In genomic region chr3:99529265-99529664, GRCh38 we compare ENCODE assay signal across 16 cellular contexts.
A peak's percentile ranks its signal among the peaks of the same experiment; 100 is the strongest.
DNase-seq lines count a peak whose midpoint lies in the region; ATAC-seq, FAIRE-seq and TF ChIP-seq lines count a peak whose summit lies in the region.
"Had no signal": no experiment of that assay in that cellular context is flagged by ENCODE, and none has a peak within 500 bp of the region (broad histone marks: within the 10 kb centered on the region; RNA-seq: fewer than 3 reads in every experiment).

No MANE protein-coding gene starts in this region.

- H4K20me1 ChIP-seq in GM23248 (ENCODE audit: insufficient read depth): no peaks in the 10 kb centered on the region
- H4K20me1 ChIP-seq in PC-3 (ENCODE audit: low read length): no peaks in the 10 kb centered on the region
- no peaks in the 10 kb centered on the region for H4K20me1 ChIP-seq in HepG2 (ENCODE audit: insufficient read depth, low read length)
- H4K20me1 ChIP-seq: BLaER1 had no signal

- H2AFZ ChIP-seq in GM23248 (no peak overlapping the region), PC-3 (ENCODE audit: low read length) (no peak overlapping the region), parathyroid adenoma (peak overlapping the region; percentile 56), HepG2 (ENCODE audit: low read length) (no peak overlapping the region)

- TF ChIP-seq EP300 in HepG2 (IDR thresholded peaks at IDR 0.05; ENCODE audit: low read depth in 2 of 2, low read length in 2 of 2) (no peak), HepG2 (CRISPR knock-in tag; IDR thresholded peaks at IDR 0.05; ENCODE audit: borderline replicate concordance) (no peak)

- CTCF ChIA-PET in PC-3 (lab: Charles Lee) (interaction anchor here (0.6 kb wide), 1 partner anchor 89 kb away, joined by 3 read pairs; no protein-coding TSS in a partner anchor), HepG2 (lab: Yijun Ruan, JAX; ENCODE audit: low intra/inter-chr PET ratio, low total read pairs) (no interaction called here)

- H3K9me2 ChIP-seq in GM23248 (ENCODE audit: insufficient read depth) (no peaks in the 10 kb centered on the region), PC-3 (replicated peaks; ENCODE audit: low read length) (no peaks in the 10 kb centered on the region)

- BruUV-seq in PC-3 (replicated peaks; lab: Mats Ljungman, UMichigan) (no TSS peak), HepG2 (replicated peaks; lab: Mats Ljungman, UMichigan) (no TSS peak)

- no peak for FAIRE-seq in HepG2 (lab: Jason Lieb, UNC)

- H3K27ac ChIP-seq in GM23248: no peak overlapping the region
- H3K27ac ChIP-seq in PC-3 (ENCODE audit: low read length): no peak overlapping the region
- H3K27ac ChIP-seq in parathyroid adenoma: no peak overlapping the region
- no peak overlapping the region for H3K27ac ChIP-seq in HepG2 (ENCODE audit: extremely low read length, insufficient read depth, low read length)
- H3K27ac ChIP-seq: BLaER1 had no signal

- H3K4me2 ChIP-seq in GM23248 (ENCODE audit: unreplicated experiment): peak overlapping the region; percentile 34
- no peak overlapping the region for H3K4me2 ChIP-seq in PC-3 (ENCODE audit: low read length)
- H3K4me2 ChIP-seq in parathyroid adenoma (ENCODE audit: low read length): no peak overlapping the region
- no peak overlapping the region for H3K4me2 ChIP-seq in HepG2 (ENCODE audit: low read depth, low read length)
- H3K4me2 ChIP-seq: BLaER1 had no signal

- H3K36me3 ChIP-seq in GM23248 (ENCODE audit: low read depth) (no peaks in the 10 kb centered on the region), PC-3 (ENCODE audit: low read depth, low read length) (no peaks in the 10 kb centered on the region), parathyroid adenoma (ENCODE audit: control insufficient read depth, insufficient read depth, low read length) (no peaks in the 10 kb centered on the region), HepG2 (replicated peaks in 1 of 2; ENCODE audit: control insufficient read depth in 1 of 2, insufficient read depth in 2 of 2, low read length in 2 of 2) (no peaks in the 10 kb centered on the region)
- H3K36me3 ChIP-seq: BLaER1 had no signal

- TF ChIP-seq RAD21 in HepG2 (CRISPR knock-in tag; IDR thresholded peaks at IDR 0.05): no peak

- in situ Hi-C loops in GM23248 (cut with MboI) (no loop called here), HepG2 (cut with HindIII; ENCODE audit: extremely low pct_ligation_motif_present, low pct_unique_long_range_greater_than_20kb) (no loop called here)

- H3F3A ChIP-seq in GM23248 (ENCODE audit: insufficient read depth) (0 out of 2 replicates have a peak, but pooled peaks cover 7% of the 10 kb centered on the region), PC-3 (ENCODE audit: low read length, unreplicated experiment) (no peaks in the 10 kb centered on the region)

- no peaks in the 10 kb centered on the region for H3K79me2 ChIP-seq in GM23248 (ENCODE audit: insufficient read depth)
- no peaks in the 10 kb centered on the region for H3K79me2 ChIP-seq in PC-3 (ENCODE audit: low read length)
- H3K79me2 ChIP-seq in parathyroid adenoma: no peaks in the 10 kb centered on the region
- no peaks in the 10 kb centered on the region for H3K79me2 ChIP-seq in HepG2 (ENCODE audit: insufficient read depth, low read length)

- TF ChIP-seq CTCF in PC-3 (conservative IDR thresholded peaks at IDR 0.05; ENCODE audit: low read depth, low read length) (no peak), parathyroid adenoma (IDR thresholded peaks at IDR 0.05) (no peak), HepG2 (CRISPR knock-in tag; IDR thresholded peaks at IDR 0.05) (no peak)

- DNase-seq in GM23248 (no peak), PC-3 (no peak), iris pigment epithelial cell (ENCODE audit: low read depth) (peak; percentile 57), amygdala (lab: John Stamatoyannopoulos, UW) (no peak), GM19240 (ENCODE audit: insufficient read length, low spot score) (no peak), HepG2 (ENCODE audit: low spot score) (no peak)
- DNase-seq: 8988T; AML-193; Caco-2; CD8-positive, alpha-beta memory T cell; DND-41; GF-D8; H9 had no signal

- H3K9ac ChIP-seq in GM23248 (no peak overlapping the region), PC-3 (ENCODE audit: low read length) (no peak overlapping the region), parathyroid adenoma (no peak overlapping the region), HepG2 (ENCODE audit: insufficient read depth, low read depth, low read length) (no peak overlapping the region)
- H3K9ac ChIP-seq: BLaER1 had no signal

- H3K4me3 ChIP-seq in GM23248: no peak overlapping the region
- no peak overlapping the region for H3K4me3 ChIP-seq in PC-3 (ENCODE audit: low read length)
- no peak overlapping the region for H3K4me3 ChIP-seq in parathyroid adenoma (ENCODE audit: low read depth, low read length)
- no peak overlapping the region for H3K4me3 ChIP-seq in HepG2 (replicated peaks in 1 of 3; ENCODE audit: insufficient read depth in 1 of 3, low read depth in 2 of 3, low read length in 3 of 3)
- H3K4me3 ChIP-seq: BLaER1, GM23338 had no signal

- POLR2A ChIA-PET in PC-3 (lab: Charles Lee; ENCODE audit: unreplicated experiment) (interaction anchor here (0.7 kb wide), 1 partner anchor 870 kb away, joined by 3 read pairs; no protein-coding TSS in a partner anchor), HepG2 (lab: Yijun Ruan, JAX) (no interaction called here)

- 50 to 65% methylated on average over 1 of the region's 1 CpG for WGBS in GM23248 (ENCODE audit: low coverage in 1 of 2, low lambda C conversion rate in 2 of 2, missing lambda C conversion rate in 2 of 2), 2 experiments
- 0% methylated on average over 1 of the region's 1 CpG for WGBS in HepG2 (ENCODE audit: low lambda C conversion rate)

- H3K4me1 ChIP-seq in GM23248 (ENCODE audit: insufficient read depth) (peaks cover 22% of the 10 kb centered on the region), PC-3 (ENCODE audit: insufficient read depth, low read length) (no peaks in the 10 kb centered on the region), parathyroid adenoma (no peaks in the 10 kb centered on the region), HepG2 (ENCODE audit: insufficient read depth, low read length) (no peaks in the 10 kb centered on the region)
- H3K4me1 ChIP-seq: BLaER1, Caco-2 had no signal

- TF ChIP-seq POLR2A in HepG2 (IDR thresholded peaks at IDR 0.05; ENCODE audit: insufficient read depth in 1 of 2, low read depth in 2 of 2, low read length in 2 of 2): no peak

- intact Hi-C loops in PC-3 (cut with micrococcal nuclease): no loop called here
- intact Hi-C loops in HepG2 (cut with micrococcal nuclease; ENCODE audit: unreplicated experiment): no loop called here

- peak; percentile 41; the same call in 1 of the 2 replicates for ATAC-seq in PC-3
- ATAC-seq in HepG2: no peak
- ATAC-seq: GM23338 had no signal

- H3K9me3 ChIP-seq in GM23248 (ENCODE audit: low read depth) (no peaks in the 10 kb centered on the region), PC-3 (ENCODE audit: low read length) (no peaks in the 10 kb centered on the region), parathyroid adenoma (ENCODE audit: control insufficient read depth, low read length) (no peaks in the 10 kb centered on the region), HepG2 (ENCODE audit: low read length) (no peaks in the 10 kb centered on the region)
- H3K9me3 ChIP-seq: BLaER1, Caco-2 had no signal

- H3K27me3 ChIP-seq in GM23248 (replicated peaks; ENCODE audit: insufficient read depth) (no peaks in the 10 kb centered on the region), PC-3 (ENCODE audit: low read length) (no peaks in the 10 kb centered on the region), parathyroid adenoma (ENCODE audit: control insufficient read depth, insufficient read depth, low read length) (no peaks in the 10 kb centered on the region), HepG2 (ENCODE audit: control insufficient read depth in 1 of 2, insufficient read depth in 2 of 2, low read length in 2 of 2) (no peaks in the 10 kb centered on the region)
- H3K27me3 ChIP-seq: BLaER1 had no signal

TF ChIP-seq in HepG2, 621 proteins besides CTCF, POLR2A, EP300 and RAD21 (continues in another document):
- TF ChIP-seq KDM4B (CRISPR knock-in tag; IDR thresholded peaks at IDR 0.05): no peak
- TF ChIP-seq TRIM22 (IDR thresholded peaks at IDR 0.05): no peak
- TF ChIP-seq GLI4 (CRISPR knock-in tag; IDR thresholded peaks at IDR 0.05; ENCODE audit: borderline replicate concordance): no peak
- TF ChIP-seq, protein P1, sequence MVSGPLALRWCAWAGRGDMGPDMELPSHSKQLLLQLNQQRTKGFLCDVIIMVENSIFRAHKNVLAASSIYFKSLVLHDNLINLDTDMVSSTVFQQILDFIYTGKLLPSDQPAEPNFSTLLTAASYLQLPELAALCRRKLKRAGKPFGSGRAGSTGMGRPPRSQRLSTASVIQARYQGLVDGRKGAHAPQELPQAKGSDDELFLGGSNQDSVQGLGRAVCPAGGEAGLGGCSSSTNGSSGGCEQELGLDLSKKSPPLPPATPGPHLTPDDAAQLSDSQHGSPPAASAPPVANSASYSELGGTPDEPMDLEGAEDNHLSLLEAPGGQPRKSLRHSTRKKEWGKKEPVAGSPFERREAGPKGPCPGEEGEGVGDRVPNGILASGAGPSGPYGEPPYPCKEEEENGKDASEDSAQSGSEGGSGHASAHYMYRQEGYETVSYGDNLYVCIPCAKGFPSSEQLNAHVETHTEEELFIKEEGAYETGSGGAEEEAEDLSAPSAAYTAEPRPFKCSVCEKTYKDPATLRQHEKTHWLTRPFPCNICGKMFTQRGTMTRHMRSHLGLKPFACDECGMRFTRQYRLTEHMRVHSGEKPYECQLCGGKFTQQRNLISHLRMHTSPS (CRISPR knock-in tag; IDR thresholded peaks at IDR 0.05; ENCODE audit: low read depth): no peak
- no peak for TF ChIP-seq ZSCAN20 (CRISPR knock-in tag; IDR thresholded peaks at IDR 0.05; ENCODE audit: borderline replicate concordance)
- TF ChIP-seq ZNF383 (CRISPR knock-in tag; IDR thresholded peaks at IDR 0.05; ENCODE audit: borderline replicate concordance): no peak
- no peak for TF ChIP-seq ZNF33B (CRISPR knock-in tag; IDR thresholded peaks at IDR 0.05)
- TF ChIP-seq EED (CRISPR knock-in tag; IDR thresholded peaks at IDR 0.05): no peak
